18 cellular contexts compared by ENCODE assay signal in genomic region chr4:122346036-122346435, GRCh38. TPM values are rescaled to one million over a fixed set of nuclear protein-coding genes. Genes with fewer than 3 reads are reported as not detected.
DNase-seq lines count a peak whose midpoint lies in the region.
"Had no signal": no experiment of that assay in that cellular context is flagged by ENCODE, and none has a peak within 500 bp of the region (broad histone marks: within the 10 kb centered on the region; RNA-seq: fewer than 3 reads in every experiment).

No MANE protein-coding gene starts in this region.

- DNase-seq in COLO829 (ENCODE audit: low spot score), result peak; percentile 4
- DNase-seq in LHCN-M2 (ENCODE audit: low read depth), result peak; percentile 2
- peak; percentile 13 for DNase-seq in fibroblast of peridontal ligament (ENCODE audit: extremely low read depth)
- no peak for DNase-seq in kidney tubule cell (ENCODE audit: low spot score)
- DNase-seq in ACHN, result no peak
- no peak for DNase-seq in activated effector memory CD4-positive, alpha-beta T cell treated with Interleukin-2 at 50 U/mL for 16 hours
- DNase-seq in NCI-H748 treated with DMSO at 0.1 percent for 48 hours (lab: John Stamatoyannopoulos, UW), result no peak
- DNase-seq: Calu3; CD4-positive, alpha-beta memory T cell; DMS53; KBM-7; NCI-H1694 treated with DMSO at 0.1 percent for 48 hours; NCI-H510A treated with DMSO at 0.1 percent for 48 hours; NCI-H82; OCI-M1; SHP77 had no signal

- in situ Hi-C loops in ACHN (cut with HindIII; ENCODE audit: low pct_ligation_motif_present, low pct_unique_long_range_greater_than_20kb, low sequenced_read_pairs), result no loop called here

RNA-seq across cellular contexts. Expression of gene ADAD1, which starts 32.8 kb away (rescaled TPM):
- not detected in 2 replicates for total RNA-seq in LHCN-M2 (2014; rRNA removed)
- polyA plus RNA-seq in LHCN-M2 (2012), result not detected
- total RNA-seq: Calu3; CD4-positive, alpha-beta memory T cell; H4; RPMI7951 had no signal
- polyA plus RNA-seq: CD4-positive, alpha-beta memory T cell had no signal

Comparison
In these comparisons a context has a peak if more than half of its experiments do, and no peak if none do; other contexts are left out.
1. DNase-seq: peak in COLO829 (single experiment), LHCN-M2 (single experiment) and fibroblast of peridontal ligament (single experiment); none in kidney tubule cell (single experiment), ACHN (single experiment), activated effector memory CD4-positive, alpha-beta T cell treated with Interleukin-2 at 50 U/mL for 16 hours (single experiment) and NCI-H748 treated with DMSO at 0.1 percent for 48 hours (single experiment).